Comparison of ENCODE assay signal across 1 cellular context in the genomic region with DNA sequence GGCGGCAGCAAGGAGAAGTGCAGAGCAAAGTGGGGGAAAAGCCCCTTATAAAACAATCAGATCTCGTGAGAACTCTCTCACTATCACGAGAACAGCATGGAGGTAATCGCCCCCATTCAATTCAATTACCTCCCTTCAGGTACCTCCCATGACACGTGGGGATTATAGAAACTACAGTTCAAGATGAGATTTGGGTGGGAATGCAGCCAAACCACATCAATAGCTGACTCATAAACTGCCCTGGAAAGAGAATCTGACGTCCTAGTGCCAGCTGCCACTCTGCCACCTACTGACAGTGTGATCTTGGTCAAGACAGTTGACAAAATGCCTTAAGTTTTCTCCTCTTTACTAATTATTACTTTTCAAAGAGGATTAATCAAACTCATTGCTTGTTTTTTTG.
TF ChIP-seq lines count a peak whose summit lies in the region.

No MANE protein-coding gene starts in this region.

TF ChIP-seq in HEK293, 187 proteins besides CTCF, POLR2A, EP300 and RAD21 (continued from another document and continues in another):
- TF ChIP-seq, protein P1, sequence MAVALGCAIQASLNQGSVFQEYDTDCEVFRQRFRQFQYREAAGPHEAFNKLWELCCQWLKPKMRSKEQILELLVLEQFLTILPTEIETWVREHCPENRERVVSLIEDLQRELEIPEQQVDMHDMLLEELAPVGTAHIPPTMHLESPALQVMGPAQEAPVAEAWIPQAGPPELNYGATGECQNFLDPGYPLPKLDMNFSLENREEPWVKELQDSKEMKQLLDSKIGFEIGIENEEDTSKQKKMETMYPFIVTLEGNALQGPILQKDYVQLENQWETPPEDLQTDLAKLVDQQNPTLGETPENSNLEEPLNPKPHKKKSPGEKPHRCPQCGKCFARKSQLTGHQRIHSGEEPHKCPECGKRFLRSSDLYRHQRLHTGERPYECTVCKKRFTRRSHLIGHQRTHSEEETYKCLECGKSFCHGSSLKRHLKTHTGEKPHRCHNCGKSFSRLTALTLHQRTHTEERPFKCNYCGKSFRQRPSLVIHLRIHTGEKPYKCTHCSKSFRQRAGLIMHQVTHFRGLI (tag by site-specific recombination; IDR thresholded peaks at IDR 0.05), result no peak
- TF ChIP-seq SP2 (tag by site-specific recombination; IDR thresholded peaks at IDR 0.05) (0 out of 2 replicates have a peak, but pooled peaks have one; percentile 13), ZNF140 (tag by site-specific recombination; IDR thresholded peaks at IDR 0.05) (no peak), ZNF211 (tag by site-specific recombination; IDR thresholded peaks at IDR 0.05; ENCODE audit: low read depth) (no peak), ZNF2 (tag by site-specific recombination; IDR thresholded peaks at IDR 0.05) (no peak), ZNF510 (tag by site-specific recombination; IDR thresholded peaks at IDR 0.05; ENCODE audit: insufficient replicate concordance) (no peak), ZNF530 (tag by site-specific recombination; IDR thresholded peaks at IDR 0.05; ENCODE audit: low read depth) (no peak), ZNF404 (tag by site-specific recombination; IDR thresholded peaks at IDR 0.05) (no peak), OSR2 (tag by site-specific recombination; IDR thresholded peaks at IDR 0.05) (0 out of 2 replicates have a peak, but pooled peaks have one; percentile 10), ZNF776 (tag by site-specific recombination; IDR thresholded peaks at IDR 0.05; ENCODE audit: borderline replicate concordance) (no peak), TCF7L2 (IDR thresholded peaks at IDR 0.05; ENCODE audit: borderline replicate concordance, low read depth, low read length) (no peak), ZBTB7A (tag by site-specific recombination; IDR thresholded peaks at IDR 0.05; ENCODE audit: low read depth) (no peak), ZNF596 (tag by site-specific recombination; IDR thresholded peaks at IDR 0.05) (no peak), ZFP37 (tag by site-specific recombination; IDR thresholded peaks at IDR 0.05) (0 out of 2 replicates have a peak, but pooled peaks have one; percentile 57), ZNF571 (tag by site-specific recombination; IDR thresholded peaks at IDR 0.05) (no peak), MZF1 (tag by site-specific recombination; IDR thresholded peaks at IDR 0.05; ENCODE audit: borderline replicate concordance) (peak; percentile 75), SP7 (tag by site-specific recombination; IDR thresholded peaks at IDR 0.05) (peak; percentile 78), KLF7 (tag by site-specific recombination; IDR thresholded peaks at IDR 0.05; ENCODE audit: borderline replicate concordance) (no peak), ZFHX2 (tag by site-specific recombination; conservative IDR thresholded peaks at IDR 0.05) (peak; percentile 38; the same call in 1 of the 2 replicates), ZNF555 (tag by site-specific recombination; conservative IDR thresholded peaks at IDR 0.05) (no peak), WT1 (tag by site-specific recombination; IDR thresholded peaks at IDR 0.05) (peak; percentile 91), ZBTB8A (tag by site-specific recombination; IDR thresholded peaks at IDR 0.05) (no peak), ZNF248 (tag by site-specific recombination; IDR thresholded peaks at IDR 0.05) (no peak), ZNF174 (tag by site-specific recombination; IDR thresholded peaks at IDR 0.05) (no peak), ZNF354C (tag by site-specific recombination; IDR thresholded peaks at IDR 0.05; ENCODE audit: borderline replicate concordance, low read depth) (no peak), ZNF10 (tag by site-specific recombination; IDR thresholded peaks at IDR 0.05) (no peak), ZNF24 (tag by site-specific recombination; IDR thresholded peaks at IDR 0.05) (0 out of 2 replicates have a peak, but pooled peaks have one; percentile 29), ZNF585B (tag by site-specific recombination; IDR thresholded peaks at IDR 0.05) (no peak), KLF8 (tag by site-specific recombination; IDR thresholded peaks at IDR 0.05) (peak; percentile 46; the same call in 1 of the 2 replicates), REPIN1 (tag by site-specific recombination; IDR thresholded peaks at IDR 0.05; ENCODE audit: low read depth) (no peak)
- TF ChIP-seq, protein P2, sequence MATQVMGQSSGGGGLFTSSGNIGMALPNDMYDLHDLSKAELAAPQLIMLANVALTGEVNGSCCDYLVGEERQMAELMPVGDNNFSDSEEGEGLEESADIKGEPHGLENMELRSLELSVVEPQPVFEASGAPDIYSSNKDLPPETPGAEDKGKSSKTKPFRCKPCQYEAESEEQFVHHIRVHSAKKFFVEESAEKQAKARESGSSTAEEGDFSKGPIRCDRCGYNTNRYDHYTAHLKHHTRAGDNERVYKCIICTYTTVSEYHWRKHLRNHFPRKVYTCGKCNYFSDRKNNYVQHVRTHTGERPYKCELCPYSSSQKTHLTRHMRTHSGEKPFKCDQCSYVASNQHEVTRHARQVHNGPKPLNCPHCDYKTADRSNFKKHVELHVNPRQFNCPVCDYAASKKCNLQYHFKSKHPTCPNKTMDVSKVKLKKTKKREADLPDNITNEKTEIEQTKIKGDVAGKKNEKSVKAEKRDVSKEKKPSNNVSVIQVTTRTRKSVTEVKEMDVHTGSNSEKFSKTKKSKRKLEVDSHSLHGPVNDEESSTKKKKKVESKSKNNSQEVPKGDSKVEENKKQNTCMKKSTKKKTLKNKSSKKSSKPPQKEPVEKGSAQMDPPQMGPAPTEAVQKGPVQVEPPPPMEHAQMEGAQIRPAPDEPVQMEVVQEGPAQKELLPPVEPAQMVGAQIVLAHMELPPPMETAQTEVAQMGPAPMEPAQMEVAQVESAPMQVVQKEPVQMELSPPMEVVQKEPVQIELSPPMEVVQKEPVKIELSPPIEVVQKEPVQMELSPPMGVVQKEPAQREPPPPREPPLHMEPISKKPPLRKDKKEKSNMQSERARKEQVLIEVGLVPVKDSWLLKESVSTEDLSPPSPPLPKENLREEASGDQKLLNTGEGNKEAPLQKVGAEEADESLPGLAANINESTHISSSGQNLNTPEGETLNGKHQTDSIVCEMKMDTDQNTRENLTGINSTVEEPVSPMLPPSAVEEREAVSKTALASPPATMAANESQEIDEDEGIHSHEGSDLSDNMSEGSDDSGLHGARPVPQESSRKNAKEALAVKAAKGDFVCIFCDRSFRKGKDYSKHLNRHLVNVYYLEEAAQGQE (tag by site-specific recombination; IDR thresholded peaks at IDR 0.05), result no peak
- TF ChIP-seq, protein P3, sequence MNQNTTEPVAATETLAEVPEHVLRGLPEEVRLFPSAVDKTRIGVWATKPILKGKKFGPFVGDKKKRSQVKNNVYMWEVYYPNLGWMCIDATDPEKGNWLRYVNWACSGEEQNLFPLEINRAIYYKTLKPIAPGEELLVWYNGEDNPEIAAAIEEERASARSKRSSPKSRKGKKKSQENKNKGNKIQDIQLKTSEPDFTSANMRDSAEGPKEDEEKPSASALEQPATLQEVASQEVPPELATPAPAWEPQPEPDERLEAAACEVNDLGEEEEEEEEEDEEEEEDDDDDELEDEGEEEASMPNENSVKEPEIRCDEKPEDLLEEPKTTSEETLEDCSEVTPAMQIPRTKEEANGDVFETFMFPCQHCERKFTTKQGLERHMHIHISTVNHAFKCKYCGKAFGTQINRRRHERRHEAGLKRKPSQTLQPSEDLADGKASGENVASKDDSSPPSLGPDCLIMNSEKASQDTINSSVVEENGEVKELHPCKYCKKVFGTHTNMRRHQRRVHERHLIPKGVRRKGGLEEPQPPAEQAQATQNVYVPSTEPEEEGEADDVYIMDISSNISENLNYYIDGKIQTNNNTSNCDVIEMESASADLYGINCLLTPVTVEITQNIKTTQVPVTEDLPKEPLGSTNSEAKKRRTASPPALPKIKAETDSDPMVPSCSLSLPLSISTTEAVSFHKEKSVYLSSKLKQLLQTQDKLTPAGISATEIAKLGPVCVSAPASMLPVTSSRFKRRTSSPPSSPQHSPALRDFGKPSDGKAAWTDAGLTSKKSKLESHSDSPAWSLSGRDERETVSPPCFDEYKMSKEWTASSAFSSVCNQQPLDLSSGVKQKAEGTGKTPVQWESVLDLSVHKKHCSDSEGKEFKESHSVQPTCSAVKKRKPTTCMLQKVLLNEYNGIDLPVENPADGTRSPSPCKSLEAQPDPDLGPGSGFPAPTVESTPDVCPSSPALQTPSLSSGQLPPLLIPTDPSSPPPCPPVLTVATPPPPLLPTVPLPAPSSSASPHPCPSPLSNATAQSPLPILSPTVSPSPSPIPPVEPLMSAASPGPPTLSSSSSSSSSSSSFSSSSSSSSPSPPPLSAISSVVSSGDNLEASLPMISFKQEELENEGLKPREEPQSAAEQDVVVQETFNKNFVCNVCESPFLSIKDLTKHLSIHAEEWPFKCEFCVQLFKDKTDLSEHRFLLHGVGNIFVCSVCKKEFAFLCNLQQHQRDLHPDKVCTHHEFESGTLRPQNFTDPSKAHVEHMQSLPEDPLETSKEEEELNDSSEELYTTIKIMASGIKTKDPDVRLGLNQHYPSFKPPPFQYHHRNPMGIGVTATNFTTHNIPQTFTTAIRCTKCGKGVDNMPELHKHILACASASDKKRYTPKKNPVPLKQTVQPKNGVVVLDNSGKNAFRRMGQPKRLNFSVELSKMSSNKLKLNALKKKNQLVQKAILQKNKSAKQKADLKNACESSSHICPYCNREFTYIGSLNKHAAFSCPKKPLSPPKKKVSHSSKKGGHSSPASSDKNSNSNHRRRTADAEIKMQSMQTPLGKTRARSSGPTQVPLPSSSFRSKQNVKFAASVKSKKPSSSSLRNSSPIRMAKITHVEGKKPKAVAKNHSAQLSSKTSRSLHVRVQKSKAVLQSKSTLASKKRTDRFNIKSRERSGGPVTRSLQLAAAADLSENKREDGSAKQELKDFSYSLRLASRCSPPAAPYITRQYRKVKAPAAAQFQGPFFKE (tag by site-specific recombination; IDR thresholded peaks at IDR 0.05; ENCODE audit: borderline replicate concordance), result no peak
- TF ChIP-seq, protein P4, sequence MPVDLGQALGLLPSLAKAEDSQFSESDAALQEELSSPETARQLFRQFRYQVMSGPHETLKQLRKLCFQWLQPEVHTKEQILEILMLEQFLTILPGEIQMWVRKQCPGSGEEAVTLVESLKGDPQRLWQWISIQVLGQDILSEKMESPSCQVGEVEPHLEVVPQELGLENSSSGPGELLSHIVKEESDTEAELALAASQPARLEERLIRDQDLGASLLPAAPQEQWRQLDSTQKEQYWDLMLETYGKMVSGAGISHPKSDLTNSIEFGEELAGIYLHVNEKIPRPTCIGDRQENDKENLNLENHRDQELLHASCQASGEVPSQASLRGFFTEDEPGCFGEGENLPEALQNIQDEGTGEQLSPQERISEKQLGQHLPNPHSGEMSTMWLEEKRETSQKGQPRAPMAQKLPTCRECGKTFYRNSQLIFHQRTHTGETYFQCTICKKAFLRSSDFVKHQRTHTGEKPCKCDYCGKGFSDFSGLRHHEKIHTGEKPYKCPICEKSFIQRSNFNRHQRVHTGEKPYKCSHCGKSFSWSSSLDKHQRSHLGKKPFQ (tag by site-specific recombination; IDR thresholded peaks at IDR 0.05), result no peak
- TF ChIP-seq, protein P5, sequence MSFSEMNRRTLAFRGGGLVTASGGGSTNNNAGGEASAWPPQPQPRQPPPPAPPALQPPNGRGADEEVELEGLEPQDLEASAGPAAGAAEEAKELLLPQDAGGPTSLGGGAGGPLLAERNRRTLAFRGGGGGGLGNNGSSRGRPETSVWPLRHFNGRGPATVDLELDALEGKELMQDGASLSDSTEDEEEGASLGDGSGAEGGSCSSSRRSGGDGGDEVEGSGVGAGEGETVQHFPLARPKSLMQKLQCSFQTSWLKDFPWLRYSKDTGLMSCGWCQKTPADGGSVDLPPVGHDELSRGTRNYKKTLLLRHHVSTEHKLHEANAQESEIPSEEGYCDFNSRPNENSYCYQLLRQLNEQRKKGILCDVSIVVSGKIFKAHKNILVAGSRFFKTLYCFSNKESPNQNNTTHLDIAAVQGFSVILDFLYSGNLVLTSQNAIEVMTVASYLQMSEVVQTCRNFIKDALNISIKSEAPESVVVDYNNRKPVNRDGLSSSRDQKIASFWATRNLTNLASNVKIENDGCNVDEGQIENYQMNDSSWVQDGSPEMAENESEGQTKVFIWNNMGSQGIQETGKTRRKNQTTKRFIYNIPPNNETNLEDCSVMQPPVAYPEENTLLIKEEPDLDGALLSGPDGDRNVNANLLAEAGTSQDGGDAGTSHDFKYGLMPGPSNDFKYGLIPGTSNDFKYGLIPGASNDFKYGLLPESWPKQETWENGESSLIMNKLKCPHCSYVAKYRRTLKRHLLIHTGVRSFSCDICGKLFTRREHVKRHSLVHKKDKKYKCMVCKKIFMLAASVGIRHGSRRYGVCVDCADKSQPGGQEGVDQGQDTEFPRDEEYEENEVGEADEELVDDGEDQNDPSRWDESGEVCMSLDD (tag by site-specific recombination; IDR thresholded peaks at IDR 0.05), result no peak
- TF ChIP-seq, protein P6, sequence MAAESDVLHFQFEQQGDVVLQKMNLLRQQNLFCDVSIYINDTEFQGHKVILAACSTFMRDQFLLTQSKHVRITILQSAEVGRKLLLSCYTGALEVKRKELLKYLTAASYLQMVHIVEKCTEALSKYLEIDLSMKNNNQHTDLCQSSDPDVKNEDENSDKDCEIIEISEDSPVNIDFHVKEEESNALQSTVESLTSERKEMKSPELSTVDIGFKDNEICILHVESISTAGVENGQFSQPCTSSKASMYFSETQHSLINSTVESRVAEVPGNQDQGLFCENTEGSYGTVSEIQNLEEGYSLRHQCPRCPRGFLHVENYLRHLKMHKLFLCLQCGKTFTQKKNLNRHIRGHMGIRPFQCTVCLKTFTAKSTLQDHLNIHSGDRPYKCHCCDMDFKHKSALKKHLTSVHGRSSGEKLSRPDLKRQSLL (tag by site-specific recombination; IDR thresholded peaks at IDR 0.05), result no peak
- TF ChIP-seq, protein P7, sequence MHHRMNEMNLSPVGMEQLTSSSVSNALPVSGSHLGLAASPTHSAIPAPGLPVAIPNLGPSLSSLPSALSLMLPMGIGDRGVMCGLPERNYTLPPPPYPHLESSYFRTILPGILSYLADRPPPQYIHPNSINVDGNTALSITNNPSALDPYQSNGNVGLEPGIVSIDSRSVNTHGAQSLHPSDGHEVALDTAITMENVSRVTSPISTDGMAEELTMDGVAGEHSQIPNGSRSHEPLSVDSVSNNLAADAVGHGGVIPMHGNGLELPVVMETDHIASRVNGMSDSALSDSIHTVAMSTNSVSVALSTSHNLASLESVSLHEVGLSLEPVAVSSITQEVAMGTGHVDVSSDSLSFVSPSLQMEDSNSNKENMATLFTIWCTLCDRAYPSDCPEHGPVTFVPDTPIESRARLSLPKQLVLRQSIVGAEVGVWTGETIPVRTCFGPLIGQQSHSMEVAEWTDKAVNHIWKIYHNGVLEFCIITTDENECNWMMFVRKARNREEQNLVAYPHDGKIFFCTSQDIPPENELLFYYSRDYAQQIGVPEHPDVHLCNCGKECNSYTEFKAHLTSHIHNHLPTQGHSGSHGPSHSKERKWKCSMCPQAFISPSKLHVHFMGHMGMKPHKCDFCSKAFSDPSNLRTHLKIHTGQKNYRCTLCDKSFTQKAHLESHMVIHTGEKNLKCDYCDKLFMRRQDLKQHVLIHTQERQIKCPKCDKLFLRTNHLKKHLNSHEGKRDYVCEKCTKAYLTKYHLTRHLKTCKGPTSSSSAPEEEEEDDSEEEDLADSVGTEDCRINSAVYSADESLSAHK (tag by site-specific recombination; IDR thresholded peaks at IDR 0.05), result peak; percentile 93
